Comparison of ENCODE assay signal across 8 cellular contexts in genomic region chr11:46489668-46490560, GRCh38.
A peak's percentile ranks its signal among the peaks of the same experiment; 100 is the strongest.
DNase-seq lines count a peak whose midpoint lies in the region; ATAC-seq and TF ChIP-seq lines count a peak whose summit lies in the region.

No MANE protein-coding gene starts in this region.

- H3K36me3 ChIP-seq in HEK293 (ENCODE audit: control insufficient read depth in 2 of 2, insufficient read depth in 1 of 2, low read length in 2 of 2) = peaks cover 0 to 24% of the 10 kb centered on the region in 2 experiments; a peak in 1 of 3 replicates
- peaks cover 10% of the 10 kb centered on the region for H3K36me3 ChIP-seq in left ventricle myocardium inferior

- intact Hi-C loops in activated T-helper 1 cell treated with anti-CD3 and anti-CD28 coated beads, Interleukin-12 subunit alpha, Interleukin-12 subunit beta, Interleukin-2, Interleukin-4 antibody, amounts not matched to agents 30 ng/mL and 10 ng/mL and 1 ng/mL, durations not matched to agents 14 hours and 24 hours and 36 hours (cut with micrococcal nuclease) = loop anchor here (1.0 to 5.0 kb wide), 3 partner anchors 39 to 127 kb away; partner anchors contain the start of genes ATG13 and HARBI1
- intact Hi-C loops in left ventricle myocardium inferior (cut with micrococcal nuclease) = no loop called here

- no peaks in the 10 kb centered on the region for H3K27me3 Mint-ChIP-seq in activated T-helper 1 cell treated with anti-CD3 and anti-CD28 coated beads, Interleukin-12 subunit alpha, Interleukin-12 subunit beta, Interleukin-2, Interleukin-4 antibody, amounts not matched to agents 30 ng/mL and 10 ng/mL and 1 ng/mL, durations not matched to agents 14 hours and 24 hours and 36 hours (ENCODE audit: insufficient read depth)

- peak; percentile 18 for DNase-seq in DMS153 (lab: John Stamatoyannopoulos, UW)
- DNase-seq in NCI-H526 treated with DMSO at 0.1 percent for 48 hours (lab: John Stamatoyannopoulos, UW) = peak; percentile 63
- peak; percentile 18 for DNase-seq in activated T-helper 1 cell treated with anti-CD3 and anti-CD28 coated beads, Interleukin-12 subunit alpha, Interleukin-12 subunit beta, Interleukin-2, Interleukin-4 antibody, amounts not matched to agents 30 ng/mL and 10 ng/mL and 1 ng/mL, durations not matched to agents 14 hours and 24 hours and 36 hours (ENCODE audit: low spot score)
- DNase-seq in left ventricle myocardium inferior = no peak
- DNase-seq in stimulated activated CD4-positive, alpha-beta T cell treated with anti-CD3 and anti-CD28 coated beads, Interleukin-1b, Interleukin-23, amount 100 ng/mL, for 48 hours = peak; percentile 6
- DNase-seq in globus pallidus (ENCODE audit: low spot score) = no peak

- POLR2A ChIA-PET in HEK293 (lab: Yijun Ruan, JAX) = no interaction called here

- TF ChIP-seq CTCF in HEK293 (tag by site-specific recombination; IDR thresholded peaks at IDR 0.05) = no peak
- TF ChIP-seq CTCF in left ventricle myocardium inferior (IDR thresholded peaks at IDR 0.05; ENCODE audit: borderline replicate concordance) = peak; percentile 68

- H3K36me3 Mint-ChIP-seq in activated T-helper 1 cell treated with anti-CD3 and anti-CD28 coated beads, Interleukin-12 subunit alpha, Interleukin-12 subunit beta, Interleukin-2, Interleukin-4 antibody, amounts not matched to agents 30 ng/mL and 10 ng/mL and 1 ng/mL, durations not matched to agents 14 hours and 24 hours and 36 hours (ENCODE audit: low read depth) = peaks cover 9% of the 10 kb centered on the region

- H3K4me1 ChIP-seq in HEK293 (ENCODE audit: control insufficient read depth, insufficient read depth, low read length) (no peaks in the 10 kb centered on the region), left ventricle myocardium inferior (peaks cover 43% of the 10 kb centered on the region)

- H3K27ac Mint-ChIP-seq in activated T-helper 1 cell treated with anti-CD3 and anti-CD28 coated beads, Interleukin-12 subunit alpha, Interleukin-12 subunit beta, Interleukin-2, Interleukin-4 antibody, amounts not matched to agents 30 ng/mL and 10 ng/mL and 1 ng/mL, durations not matched to agents 14 hours and 24 hours and 36 hours = no peak overlapping the region

- no peaks in the 10 kb centered on the region for H3K9me3 Mint-ChIP-seq in activated T-helper 1 cell treated with anti-CD3 and anti-CD28 coated beads, Interleukin-12 subunit alpha, Interleukin-12 subunit beta, Interleukin-2, Interleukin-4 antibody, amounts not matched to agents 30 ng/mL and 10 ng/mL and 1 ng/mL, durations not matched to agents 14 hours and 24 hours and 36 hours

- no peaks in the 10 kb centered on the region for H3K27me3 ChIP-seq in left ventricle myocardium inferior (ENCODE audit: low read depth)

- CTCF ChIA-PET in HEK293 (lab: Yijun Ruan, JAX) = interaction anchor here (0.6 to 4.2 kb wide), 42 partner anchors 8 to 1290 kb away, joined by 3 to 46 read pairs (median 4); partner anchors contain the start of gene HARBI1

- H3K4me3 ChIP-seq in HEK293 (ENCODE audit: low read depth, low read length) (no peak overlapping the region), left ventricle myocardium inferior (no peak overlapping the region)

- peaks cover 4% of the 10 kb centered on the region for H3K4me1 Mint-ChIP-seq in activated T-helper 1 cell treated with anti-CD3 and anti-CD28 coated beads, Interleukin-12 subunit alpha, Interleukin-12 subunit beta, Interleukin-2, Interleukin-4 antibody, amounts not matched to agents 30 ng/mL and 10 ng/mL and 1 ng/mL, durations not matched to agents 14 hours and 24 hours and 36 hours (ENCODE audit: low read depth)

- ATAC-seq in GM18861 (IDR thresholded peaks at IDR 0.05; ENCODE audit: unreplicated experiment) = no peak

- no peak overlapping the region for H3K4me3 Mint-ChIP-seq in activated T-helper 1 cell treated with anti-CD3 and anti-CD28 coated beads, Interleukin-12 subunit alpha, Interleukin-12 subunit beta, Interleukin-2, Interleukin-4 antibody, amounts not matched to agents 30 ng/mL and 10 ng/mL and 1 ng/mL, durations not matched to agents 14 hours and 24 hours and 36 hours

- no peak overlapping the region for H3K27ac ChIP-seq in HEK293 (ENCODE audit: extremely low read depth, low read depth, low read length)
- no peak overlapping the region for H3K27ac ChIP-seq in left ventricle myocardium inferior (replicated peaks)

- H3K9me3 ChIP-seq in HEK293 (ENCODE audit: control insufficient read depth, insufficient read depth, low read depth, low read length) (no peaks in the 10 kb centered on the region), left ventricle myocardium inferior (replicated peaks) (no peaks in the 10 kb centered on the region)

TF ChIP-seq in HEK293, 187 proteins besides CTCF, POLR2A, EP300 and RAD21:
- 0 out of 2 replicates have a peak, but pooled peaks have one; percentile 20 for TF ChIP-seq ZNF660 (tag by site-specific recombination; IDR thresholded peaks at IDR 0.05)
- peak; percentile 44 for TF ChIP-seq ZNF654 (tag by site-specific recombination; IDR thresholded peaks at IDR 0.05; ENCODE audit: low read depth)
- TF ChIP-seq ZNF670 (tag by site-specific recombination; IDR thresholded peaks at IDR 0.05; ENCODE audit: low read depth) = no peak

Comparison
In these comparisons a context has a peak if more than half of its experiments do, and no peak if none do; other contexts are left out.
1. DNase-seq: peak in DMS153 (single experiment), NCI-H526 treated with DMSO at 0.1 percent for 48 hours (single experiment), activated T-helper 1 cell treated with anti-CD3 and anti-CD28 coated beads, Interleukin-12 subunit alpha, Interleukin-12 subunit beta, Interleukin-2, Interleukin-4 antibody, amounts not matched to agents 30 ng/mL and 10 ng/mL and 1 ng/mL, durations not matched to agents 14 hours and 24 hours and 36 hours (single experiment) and stimulated activated CD4-positive, alpha-beta T cell treated with anti-CD3 and anti-CD28 coated beads, Interleukin-1b, Interleukin-23, amount 100 ng/mL, for 48 hours (single experiment); none in left ventricle myocardium inferior (single experiment) and globus pallidus (single experiment).